In genomic region chr2:238163494-238164198, GRCh38 we compare ENCODE assay signal across 14 cellular contexts. TPM values are rescaled to one million over a fixed set of nuclear protein-coding genes. Genes with fewer than 3 reads are reported as not detected.
DNase-seq lines count a peak whose midpoint lies in the region; ATAC-seq and TF ChIP-seq lines count a peak whose summit lies in the region.
"Had no signal": no experiment of that assay in that cellular context is flagged by ENCODE, and none has a peak within 500 bp of the region (broad histone marks: within the 10 kb centered on the region; RNA-seq: fewer than 3 reads in every experiment).

No MANE protein-coding gene starts in this region.

- TF ChIP-seq POLR2A in GM18505 (IDR thresholded peaks at IDR 0.05; ENCODE audit: borderline replicate concordance, extremely low read depth, insufficient read depth, insufficient read length): no peak

- H3K36me3 Mint-ChIP-seq in T-helper 17 cell (ENCODE audit: low read depth): no peaks in the 10 kb centered on the region

- H3K4me1 Mint-ChIP-seq in T-helper 17 cell: peaks cover 19% of the 10 kb centered on the region

- no peaks in the 10 kb centered on the region for H3K36me3 ChIP-seq in H7 (replicated peaks; ENCODE audit: control insufficient read depth, insufficient read depth, low read length)
- peaks cover 13% of the 10 kb centered on the region for H3K36me3 ChIP-seq in mesodermal cell (ENCODE audit: control insufficient read depth, insufficient read depth, low read length)

- no peak overlapping the region for H3K4me3 Mint-ChIP-seq in T-helper 17 cell
- H3K4me3 Mint-ChIP-seq: neural crest cell; stimulated activated naive CD8-positive, alpha-beta T cell treated with anti-CD3 and anti-CD28 coated beads, Interleukin-15, amount 100 ng/mL, for 72 hours had no signal

- H3K27ac Mint-ChIP-seq in T-helper 17 cell: no peak overlapping the region
- H3K27ac Mint-ChIP-seq: stimulated activated naive CD8-positive, alpha-beta T cell treated with anti-CD3 and anti-CD28 coated beads, Interleukin-15, amount 100 ng/mL, for 72 hours had no signal

- H3K27ac ChIP-seq in AG04450 (ENCODE audit: low read depth, low read length): no peak overlapping the region
- no peak overlapping the region for H3K27ac ChIP-seq in mesodermal cell (ENCODE audit: low read depth, low read length, severe bottlenecking)

- no peaks in the 10 kb centered on the region; the same call in 1 of the 2 replicates for H3K9me3 ChIP-seq in AG04450 (ENCODE audit: control insufficient read depth, insufficient read depth, low read length)
- H3K9me3 ChIP-seq in mesodermal cell (ENCODE audit: control insufficient read depth, low read length): no peaks in the 10 kb centered on the region
- no peaks in the 10 kb centered on the region for H3K9me3 ChIP-seq in T-helper 17 cell (ENCODE audit: control insufficient read depth, low read length, poor library complexity, severe bottlenecking)
- H3K9me3 ChIP-seq: Caco-2 had no signal

- DNase-seq in AG04450 (ENCODE audit: low read depth, low spot score) (no peak), H7 (peak; percentile 87), ecto neural progenitor cell (ENCODE audit: low spot score) (peak; percentile 49), T-helper 17 cell (no peak), ureter (ENCODE audit: low spot score) (no peak)
- DNase-seq: activated CD4-positive, alpha-beta T cell treated with anti-CD3 and anti-CD28 coated beads for 1 hour; Caco-2; dermis blood vessel endothelial cell; NCI-H2081 treated with DMSO at 0.1 percent for 48 hours; stimulated activated naive CD8-positive, alpha-beta T cell treated with anti-CD3 and anti-CD28 coated beads, Interleukin-15, amount 100 ng/mL, for 72 hours had no signal

- H3K4me1 ChIP-seq in mesodermal cell (ENCODE audit: control insufficient read depth, insufficient read depth, low read length, poor library complexity, severe bottlenecking): no peaks in the 10 kb centered on the region
- H3K4me1 ChIP-seq: Caco-2 had no signal

- TF ChIP-seq CTCF in AG04450 (IDR thresholded peaks at IDR 0.05; ENCODE audit: low read depth, low read length): no peak

- POLR2A ChIA-PET in AG04450 (lab: Yijun Ruan, JAX): no interaction called here

- H3K4me3 ChIP-seq in AG04450 (ENCODE audit: low read depth, low read length) (peak overlapping the region; percentile 27; the same call in 1 of the 2 replicates), H7 (ENCODE audit: insufficient read depth, low read depth, low read length) (peak overlapping the region; percentile 24; the same call in 1 of the 2 replicates), mesodermal cell (ENCODE audit: extremely low read depth, insufficient read depth, low read length, poor library complexity, severe bottlenecking) (peak overlapping the region; percentile 2)

- ATAC-seq in T-helper 17 cell (no peak), GM21576 (IDR thresholded peaks at IDR 0.05; ENCODE audit: unreplicated experiment) (no peak), GM18505 (IDR thresholded peaks at IDR 0.05; ENCODE audit: unreplicated experiment) (no peak)
- ATAC-seq: stimulated activated naive CD8-positive, alpha-beta T cell treated with anti-CD3 and anti-CD28 coated beads, Interleukin-15, amount 100 ng/mL, for 72 hours had no signal

- H3K27me3 ChIP-seq in AG04450 (ENCODE audit: control insufficient read depth, insufficient read depth, low read length): no peaks in the 10 kb centered on the region
- H3K27me3 ChIP-seq in H7 (ENCODE audit: control insufficient read depth, insufficient read depth, low read length): peaks cover 27% of the 10 kb centered on the region

- peaks cover 26% of the 10 kb centered on the region for H3K27me3 Mint-ChIP-seq in T-helper 17 cell

- CTCF ChIA-PET in AG04450 (lab: Charles Lee): interaction anchor here (1.7 kb wide), 1 partner anchor 100 kb away, joined by 7 read pairs; no protein-coding TSS in a partner anchor

- 9 to 10% methylated on average over 57 to 95 of the region's 95 CpGs for WGBS in mesodermal cell (ENCODE audit: insufficient coverage in 2 of 2), 2 experiments

RNA-seq across cellular contexts. Expression of gene ERFE, which starts 4.9 kb away (rescaled TPM):
- polyA plus RNA-seq in AG04450 (2011; rRNA removed): 2.4 and 2.9 TPM in 2 replicates
- 0.96 and 2.2 TPM in 2 replicates for polyA minus RNA-seq in AG04450 (2011; rRNA and poly(A)+ RNA removed)
- 8.8 and 11.2 TPM in 2 replicates for total RNA-seq in H7 (2014; rRNA removed; shearing (Covaris generic))
- polyA plus RNA-seq in mesodermal cell (2013, experiment 1 of 2): 3.1 TPM
- 3.8 TPM for polyA plus RNA-seq in mesodermal cell (2013, experiment 2 of 2)
- total RNA-seq in T-helper 17 cell (not detected), ureter (1.8 TPM)

RNA-seq across cellular contexts. Expression of gene KLHL30, which starts 25.2 kb away (rescaled TPM):
- polyA plus RNA-seq in AG04450 (2011; rRNA removed): not detected in 2 replicates
- not detected in 2 replicates for polyA minus RNA-seq in AG04450 (2011; rRNA and poly(A)+ RNA removed)
- total RNA-seq in H7 (2014; rRNA removed; shearing (Covaris generic)): 0.04 and 0.10 TPM in 2 replicates
- polyA plus RNA-seq in mesodermal cell (2013, experiment 1 of 2): 1.1 TPM
- 1.4 TPM for polyA plus RNA-seq in mesodermal cell (2013, experiment 2 of 2)
- total RNA-seq in T-helper 17 cell (not detected), ureter (2.2 TPM)
- total RNA-seq: dermis blood vessel endothelial cell had no signal

RNA-seq across cellular contexts. Expression of gene ILKAP, which starts 39.8 kb away (rescaled TPM):
- polyA plus RNA-seq in AG04450 (2011; rRNA removed): 29.4 and 34.9 TPM in 2 replicates
- 21.9 and 23.3 TPM in 2 replicates for polyA minus RNA-seq in AG04450 (2011; rRNA and poly(A)+ RNA removed)
- total RNA-seq in H7 (2014; rRNA removed; shearing (Covaris generic)): 12.8 and 18.5 TPM in 2 replicates
- 30.6 TPM for polyA plus RNA-seq in mesodermal cell (2013, experiment 1 of 2)
- 32.2 TPM for polyA plus RNA-seq in mesodermal cell (2013, experiment 2 of 2)
- total RNA-seq in T-helper 17 cell (100 to 1,000 TPM; 114 to 123 TPM), ureter (67.4 TPM)

Comparison
In these comparisons a context has a peak if more than half of its experiments do, and no peak if none do; other contexts are left out.
1. DNase-seq: peak in H7 (single experiment) and ecto neural progenitor cell (single experiment); none in AG04450 (single experiment), T-helper 17 cell (0 of 3) and ureter (single experiment).
2. Peak in every context shown above with its lines, with median percentiles within 50 percentile points of each other: H3K4me3 ChIP-seq.